Comparison of ENCODE assay signal across 23 cellular contexts in genomic region chr21:19463966-19464365, GRCh38.
DNase-seq lines count a peak whose midpoint lies in the region; ATAC-seq, FAIRE-seq and TF ChIP-seq lines count a peak whose summit lies in the region.
"Had no signal": no experiment of that assay in that cellular context is flagged by ENCODE, and none has a peak within 500 bp of the region (broad histone marks: within the 10 kb centered on the region; RNA-seq: fewer than 3 reads in every experiment).

No MANE protein-coding gene starts in this region.

- no peak for TF ChIP-seq CTCF in GM12878 (IDR thresholded peaks at IDR 0.05 in 2 of 3, conservative IDR thresholded peaks at IDR 0.05 in 1 of 3; ENCODE audit: control insufficient read depth in 2 of 3, extremely low read depth in 1 of 3, insufficient read depth in 1 of 3, low read depth in 3 of 3, low read length in 3 of 3)
- TF ChIP-seq CTCF in nephron progenitor cell (IDR thresholded peaks at IDR 0.05): no peak

- CTCF ChIA-PET in GM12878 (lab: Yijun Ruan, JAX): no interaction called here

- no peak for FAIRE-seq in GM12878 (lab: Jason Lieb, UNC)
- FAIRE-seq: A549, GM19239, H54, K562 had no signal

- H3K27me3 ChIP-seq in GM12878 (replicated peaks in 1 of 2; ENCODE audit: control insufficient read depth in 2 of 2, insufficient read depth in 2 of 2, low read length in 1 of 2): no peaks in the 10 kb centered on the region

- no TSS peak for BruUV-seq in GM12878 (replicated peaks; lab: Mats Ljungman, UMichigan)

- H3K4me1 Mint-ChIP-seq in nephron progenitor cell: no peaks in the 10 kb centered on the region

- RAD21 ChIA-PET in GM12878 (lab: Charles Lee; ENCODE audit: unreplicated experiment): interaction anchor here (1.1 to 1.2 kb wide), 2 partner anchors 22 to 141 kb away, joined by 3 read pairs; no protein-coding TSS in a partner anchor

- intact Hi-C loops in GM12878 (cut with micrococcal nuclease; ENCODE audit: unreplicated experiment): no loop called here

- no peaks in the 10 kb centered on the region for H4K20me1 ChIP-seq in GM12878 (ENCODE audit: control insufficient read depth, insufficient read depth)

- H3K9me3 ChIP-seq in GM12878 (replicated peaks; ENCODE audit: control insufficient read depth, insufficient read depth, low read length): no peaks in the 10 kb centered on the region; the same call in 2 of the 3 replicates
- H3K9me3 ChIP-seq: A549, Caco-2 had no signal

- H3K9ac ChIP-seq in GM12878 (ENCODE audit: control insufficient read depth, insufficient read depth, low read length): no peak overlapping the region
- H3K9ac ChIP-seq: GM23248 had no signal

- H3K27me3 Mint-ChIP-seq in nephron progenitor cell (ENCODE audit: low read depth, poor library complexity): no peaks in the 10 kb centered on the region
- H3K27me3 Mint-ChIP-seq: CD4-positive, alpha-beta T cell had no signal

- in situ Hi-C loops in Caki2 (cut with HindIII; ENCODE audit: low pct_unique_long_range_greater_than_20kb, low sequenced_read_pairs): no loop called here
- in situ Hi-C loops in GM12878 (cut with MboI): no loop called here

- peaks cover 7% of the 10 kb centered on the region for H3K9me3 Mint-ChIP-seq in nephron progenitor cell
- H3K9me3 Mint-ChIP-seq: CD4-positive, alpha-beta T cell had no signal

- no peak overlapping the region for H3K27ac Mint-ChIP-seq in nephron progenitor cell
- H3K27ac Mint-ChIP-seq: CD4-positive, alpha-beta T cell had no signal

- no peaks in the 10 kb centered on the region for H3K36me3 Mint-ChIP-seq in nephron progenitor cell (ENCODE audit: low read depth)

- no peak for TF ChIP-seq RAD21 in GM12878 (IDR thresholded peaks at IDR 0.05; ENCODE audit: insufficient read depth, low read depth, low read length)

- DNase-seq in Caki2 (ENCODE audit: low read depth) (peak; percentile 11), RKO (ENCODE audit: low spot score) (peak; percentile 5), GM12878 (ENCODE audit: low read depth, low spot score) (no peak), kidney tubule cell (ENCODE audit: low spot score) (peak; percentile 50), NCI-H526 treated with DMSO at 0.1 percent for 48 hours (lab: John Stamatoyannopoulos, UW) (no peak), nephron progenitor cell (no peak), H4 (ENCODE audit: low spot score) (no peak), HT-29 (ENCODE audit: low spot score) (no peak)
- DNase-seq: AML-193; Caco-2; CD4-positive, alpha-beta T cell; DMS153; DMS79; GF-D8; GM23248; HCEC 1CT; IMR-90 had no signal

- WGBS in GM12878 (ENCODE audit: insufficient coverage, insufficient replicate concordance, low lambda C conversion rate, missing lambda C conversion rate): 33% methylated on average over 1 of the region's 1 CpG

- H3K4me3 Mint-ChIP-seq in nephron progenitor cell: no peak overlapping the region
- H3K4me3 Mint-ChIP-seq: CD4-positive, alpha-beta T cell had no signal

- H3K4me1 ChIP-seq in GM12878 (ENCODE audit: control insufficient read depth, insufficient read depth, low read length): no peaks in the 10 kb centered on the region
- H3K4me1 ChIP-seq: A549, Caco-2 had no signal

- TF ChIP-seq POLR2A in GM12878 (IDR thresholded peaks at IDR 0.05; ENCODE audit: low read depth, low read length): no peak

- no peak overlapping the region for H3K4me3 ChIP-seq in GM12878
- H3K4me3 ChIP-seq: A549, GM23248, K562 had no signal

- SMC1A ChIA-PET in GM12878 (lab: Charles Lee; ENCODE audit: uncharacterized antibody, unreplicated experiment): no interaction called here

- no peaks in the 10 kb centered on the region for H3K79me2 ChIP-seq in GM12878 (ENCODE audit: control insufficient read depth, insufficient read depth, low read length)

- no peak overlapping the region for H3K27ac ChIP-seq in GM12878 (ENCODE audit: control insufficient read depth, insufficient read depth)
- H3K27ac ChIP-seq: 22Rv1, A549, C4-2B, GM23248 had no signal

- POLR2A ChIA-PET in GM12878 (lab: Charles Lee): interaction anchor here (1.0 kb wide), 1 partner anchor 45 kb away, joined by 3 read pairs; no protein-coding TSS in a partner anchor

- H2AFZ ChIP-seq in GM12878 (ENCODE audit: control insufficient read depth, low read depth, low read length): no peak overlapping the region
- H2AFZ ChIP-seq: GM23248 had no signal

- peak; percentile 36 for ATAC-seq in GM12878
- ATAC-seq: A549, K562 had no signal

- no peak overlapping the region for H3K4me2 ChIP-seq in GM12878 (ENCODE audit: control insufficient read depth, insufficient read depth)
- H3K4me2 ChIP-seq: A549 had no signal

- TF ChIP-seq EP300 in GM12878 (IDR thresholded peaks at IDR 0.05; ENCODE audit: borderline replicate concordance in 1 of 2, control insufficient read depth in 1 of 2, low read depth in 2 of 2, low read length in 2 of 2): no peak

- no peaks in the 10 kb centered on the region for H3K36me3 ChIP-seq in GM12878 (ENCODE audit: control insufficient read depth in 2 of 2, insufficient read depth in 2 of 2, low read length in 1 of 2)

TF ChIP-seq in GM12878, 131 proteins besides CTCF, POLR2A, EP300 and RAD21 (continues in another document):
- TF ChIP-seq PAX8 (IDR thresholded peaks at IDR 0.05) (no peak), STAT3 (IDR thresholded peaks at IDR 0.05; ENCODE audit: low read depth, low read length) (no peak), CHD1 (IDR thresholded peaks at IDR 0.05; ENCODE audit: low read depth, low read length) (no peak), WRNIP1 (IDR thresholded peaks at IDR 0.05; ENCODE audit: borderline replicate concordance, low read depth, low read length) (no peak), SUZ12 (IDR thresholded peaks at IDR 0.05; ENCODE audit: unreplicated experiment) (no peak), MLLT1 (IDR thresholded peaks at IDR 0.05) (no peak), MYB (IDR thresholded peaks at IDR 0.05; ENCODE audit: borderline replicate concordance, low read depth, low read length) (no peak), SRF (IDR thresholded peaks at IDR 0.05; ENCODE audit: low read depth in 2 of 2, low read length in 2 of 2) (no peak), TARDBP (IDR thresholded peaks at IDR 0.05; ENCODE audit: borderline replicate concordance) (no peak), PRDM15 (CRISPR knock-in tag; IDR thresholded peaks at IDR 0.05) (no peak), USF1 (IDR thresholded peaks at IDR 0.05; ENCODE audit: borderline replicate concordance, extremely low read length, insufficient read depth, low read depth, low read length) (no peak), SIN3A (IDR thresholded peaks at IDR 0.05; ENCODE audit: low read depth, low read length) (no peak)

Comparison
In these comparisons a context has a peak if more than half of its experiments do, and no peak if none do; other contexts are left out.
1. DNase-seq: peak in Caki2 (single experiment), RKO (single experiment) and kidney tubule cell (single experiment); none in GM12878 (single experiment), NCI-H526 treated with DMSO at 0.1 percent for 48 hours (single experiment), nephron progenitor cell (single experiment), H4 (single experiment) and HT-29 (single experiment).